ENCODE assay signal across 8 cellular contexts in the genomic region with DNA sequence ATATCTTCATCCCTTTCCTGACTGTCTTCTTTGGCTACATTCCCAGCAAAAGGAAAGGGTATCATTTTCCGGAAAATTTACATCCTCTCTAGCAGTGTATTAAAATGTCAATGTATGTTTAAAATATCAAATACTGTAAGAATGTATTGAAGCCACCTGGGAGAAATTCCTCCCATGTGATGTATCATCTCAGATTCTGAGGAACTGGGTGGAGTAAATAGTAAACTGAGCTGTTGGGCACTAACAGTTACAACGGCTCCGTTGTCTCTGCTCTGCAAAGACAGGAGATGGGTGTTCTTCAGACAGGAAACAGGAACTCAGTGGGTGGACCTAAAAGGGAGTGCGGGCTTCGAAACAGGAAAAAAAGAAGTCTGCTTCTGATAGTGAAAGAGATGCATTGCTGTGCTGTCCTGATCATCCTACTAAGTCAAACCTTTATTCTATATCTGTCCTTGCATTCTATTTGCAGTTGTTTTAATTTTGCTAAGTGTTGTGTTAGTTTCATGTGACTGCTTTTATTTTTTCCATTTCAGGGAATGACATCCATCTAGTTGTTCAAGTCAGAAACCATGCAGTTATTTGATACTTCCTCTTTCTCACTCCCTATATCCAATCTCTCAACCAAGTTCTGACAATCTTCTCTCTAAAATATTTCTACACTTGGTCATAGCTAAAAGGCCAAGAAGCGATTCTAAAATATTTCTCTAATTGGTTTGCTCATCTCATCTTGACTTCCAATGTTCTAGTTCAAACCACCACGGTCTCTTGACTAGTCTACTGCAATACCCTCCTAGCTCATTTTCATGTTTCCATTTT. TPM values are rescaled to one million over a fixed set of nuclear protein-coding genes. Genes with fewer than 3 reads are reported as not detected.
DNase-seq lines count a peak whose midpoint lies in the region; ATAC-seq and TF ChIP-seq lines count a peak whose summit lies in the region.

No MANE protein-coding gene starts in this region.

- peak overlapping the region; percentile 49; the same call in 1 of the 2 replicates for H3K56ac ChIP-seq in IMR-90 (ENCODE audit: extremely low read depth, insufficient read depth, low read length)

- no peaks in the 10 kb centered on the region for H3K27me3 ChIP-seq in IMR-90 (ENCODE audit: control insufficient read depth, insufficient read depth, low read length)
- H3K27me3 ChIP-seq in lower lobe of right lung (ENCODE audit: low read depth): no peaks in the 10 kb centered on the region
- no peaks in the 10 kb centered on the region for H3K27me3 ChIP-seq in H7 (ENCODE audit: control insufficient read depth, insufficient read depth, low read length)

- H3K4me3 ChIP-seq in IMR-90 (ENCODE audit: insufficient read depth, low read depth, low read length): peak overlapping the region; percentile 10; the same call in 1 of the 2 replicates
- H3K4me3 ChIP-seq in lower lobe of right lung: peak overlapping the region; percentile 14
- no peak overlapping the region for H3K4me3 ChIP-seq in H7 (ENCODE audit: insufficient read depth, low read depth, low read length)

- H3K4me3 Mint-ChIP-seq in activated CD4-positive, alpha-beta memory T cell treated with anti-CD3 and anti-CD28 coated beads for 36 hours: peak overlapping the region; percentile 22
- no peak overlapping the region for H3K4me3 Mint-ChIP-seq in type B pancreatic cell

- no peak for TF ChIP-seq POLR2A in IMR-90 (IDR thresholded peaks at IDR 0.05; ENCODE audit: low read depth, low read length)

- peak overlapping the region; percentile 45; the same call in 1 of the 2 replicates for H3K4ac ChIP-seq in IMR-90 (ENCODE audit: low read depth, low read length)

- WGBS in IMR-90 (ENCODE audit: extremely low coverage in 2 of 2, insufficient read length in 1 of 2), 2 experiments: 38% methylated on average over 1 of the region's 7 CpGs; no CpG with 5 or more reads in 1 of the 2 experiments

- H3K9me3 Mint-ChIP-seq in activated CD4-positive, alpha-beta memory T cell treated with anti-CD3 and anti-CD28 coated beads for 36 hours: no peaks in the 10 kb centered on the region
- H3K9me3 Mint-ChIP-seq in type B pancreatic cell: no peaks in the 10 kb centered on the region

- H3K27ac ChIP-seq in IMR-90 (ENCODE audit: insufficient read depth, low read length): peak overlapping the region; percentile 56; the same call in 1 of the 2 replicates
- peak overlapping the region; percentile 51 for H3K27ac ChIP-seq in lower lobe of right lung

- no peak overlapping the region for H2AK9ac ChIP-seq in IMR-90 (replicated peaks; ENCODE audit: low read depth, low read length, poor library complexity)

- peaks cover 22% of the 10 kb centered on the region; the same call in 1 of the 2 replicates for H3K9me1 ChIP-seq in IMR-90 (ENCODE audit: insufficient read depth, low read length)

- H3K4me1 ChIP-seq in IMR-90 (ENCODE audit: control insufficient read depth, insufficient read depth, low read length) (peaks cover 21% of the 10 kb centered on the region), lower lobe of right lung (peaks cover 7% of the 10 kb centered on the region)

- H3K18ac ChIP-seq in IMR-90 (ENCODE audit: low read depth, low read length): peak overlapping the region; percentile 55; the same call in 1 of the 2 replicates

- in situ Hi-C loops in IMR-90 (cut with MboI; ENCODE audit: low sequenced_read_pairs): no loop called here

- POLR2A ChIA-PET in IMR-90 (lab: Charles Lee; ENCODE audit: unreplicated experiment): no interaction called here
- POLR2A ChIA-PET in activated CD4-positive, alpha-beta memory T cell treated with anti-CD3 and anti-CD28 coated beads for 36 hours (lab: Charles Lee): no interaction called here

- peak overlapping the region; percentile 73 for H2BK5ac ChIP-seq in IMR-90 (ENCODE audit: low read depth, low read length, poor library complexity, severe bottlenecking)

- TF ChIP-seq CTCF in IMR-90 (conservative IDR thresholded peaks at IDR 0.05; ENCODE audit: low read depth, low read length) (no peak), lower lobe of right lung (IDR thresholded peaks at IDR 0.05) (no peak), type B pancreatic cell (conservative IDR thresholded peaks at IDR 0.05) (no peak)

- H4K91ac ChIP-seq in IMR-90 (ENCODE audit: insufficient read depth, low read depth, low read length): 0 out of 2 replicates have a peak overlapping the region, but pooled peaks have one; percentile 7

- H2BK120ac ChIP-seq in IMR-90 (ENCODE audit: low read depth, low read length): peak overlapping the region; percentile 59; the same call in 1 of the 2 replicates

- no peaks in the 10 kb centered on the region for H3K79me1 ChIP-seq in IMR-90 (ENCODE audit: low read depth in 1 of 2, low read length in 2 of 2)

- peak; percentile 46 for ATAC-seq in GM19324 (IDR thresholded peaks at IDR 0.05; ENCODE audit: low FRiP score, unreplicated experiment)
- ATAC-seq in IMR-90 (ENCODE audit: low read depth): peak; percentile 66
- ATAC-seq in lower lobe of right lung: peak; percentile 45 to 52

- peak; percentile 90 for DNase-seq in AML-193 (lab: John Stamatoyannopoulos, UW)
- peak; percentile 72 for DNase-seq in IMR-90
- no peak for DNase-seq in activated CD4-positive, alpha-beta memory T cell treated with anti-CD3 and anti-CD28 coated beads for 36 hours
- DNase-seq in lower lobe of right lung: no peak
- DNase-seq in H7: no peak
- no peak for DNase-seq in kidney glomerular epithelial cell (lab: John Stamatoyannopoulos, UW)
- DNase-seq in type B pancreatic cell (ENCODE audit: extremely low spot score, unreplicated experiment): no peak

- no peaks in the 10 kb centered on the region for H3K36me3 Mint-ChIP-seq in activated CD4-positive, alpha-beta memory T cell treated with anti-CD3 and anti-CD28 coated beads for 36 hours
- H3K36me3 Mint-ChIP-seq in type B pancreatic cell: no peaks in the 10 kb centered on the region

- no peaks in the 10 kb centered on the region for H3K9me3 ChIP-seq in IMR-90 (ENCODE audit: control insufficient read depth, insufficient read depth, low read length)
- no peaks in the 10 kb centered on the region for H3K9me3 ChIP-seq in lower lobe of right lung

- H3K27ac Mint-ChIP-seq in activated CD4-positive, alpha-beta memory T cell treated with anti-CD3 and anti-CD28 coated beads for 36 hours: no peak overlapping the region
- no peak overlapping the region for H3K27ac Mint-ChIP-seq in type B pancreatic cell

- H4K20me1 ChIP-seq in IMR-90 (ENCODE audit: insufficient read depth, low read length): no peaks in the 10 kb centered on the region

- dilution Hi-C loops in IMR-90 (cut with HindIII; ENCODE audit: low sequenced_read_pairs, unreplicated experiment): no loop called here

- TF ChIP-seq RAD21 in IMR-90 (IDR thresholded peaks at IDR 0.05; ENCODE audit: low read length): no peak

- peak overlapping the region; percentile 65; the same call in 1 of the 2 replicates for H4K5ac ChIP-seq in IMR-90 (ENCODE audit: low read depth, low read length)

- H2AFZ ChIP-seq in IMR-90 (replicated peaks; ENCODE audit: low read length, poor library complexity): peak overlapping the region; percentile 63

- H3K9ac ChIP-seq in IMR-90 (ENCODE audit: low read depth, low read length): no peak overlapping the region

- H4K8ac ChIP-seq in IMR-90 (ENCODE audit: low read depth in 2 of 2, low read length in 2 of 2): peak overlapping the region; percentile 72 to 80; a peak in 2 of 4 replicates

- intact Hi-C loops in IMR-90 (cut with micrococcal nuclease) (no loop called here), lower lobe of right lung (cut with DNase I) (no loop called here)
- intact Hi-C loops in activated CD4-positive, alpha-beta memory T cell treated with anti-CD3 and anti-CD28 coated beads for 36 hours (cut with micrococcal nuclease): loop anchor here (5.0 kb wide), 1 partner anchor 42 kb away; no protein-coding TSS in a partner anchor

- peak overlapping the region; percentile 58; the same call in 1 of the 2 replicates for H3K4me2 ChIP-seq in IMR-90 (ENCODE audit: low read depth, low read length)

- H2BK15ac ChIP-seq in IMR-90 (ENCODE audit: low read depth, low read length): no peak overlapping the region

- peaks cover 24% of the 10 kb centered on the region for H3K4me1 Mint-ChIP-seq in activated CD4-positive, alpha-beta memory T cell treated with anti-CD3 and anti-CD28 coated beads for 36 hours (ENCODE audit: low read depth)
- H3K4me1 Mint-ChIP-seq in type B pancreatic cell (ENCODE audit: unreplicated experiment): peaks cover 16% of the 10 kb centered on the region

- no peak overlapping the region for H2AK5ac ChIP-seq in IMR-90 (ENCODE audit: low read depth, low read length)

- no TSS peak for BruUV-seq in IMR-90 (replicated peaks; lab: Mats Ljungman, UMichigan)

- peak overlapping the region; percentile 24; the same call in 1 of the 2 replicates for H3K23ac ChIP-seq in IMR-90 (ENCODE audit: low read depth, low read length)

- H2BK20ac ChIP-seq in IMR-90 (ENCODE audit: low read depth, low read length): peak overlapping the region; percentile 30; the same call in 1 of the 2 replicates

- H3K36me3 ChIP-seq in IMR-90 (ENCODE audit: control insufficient read depth, insufficient read depth, low read length) (no peaks in the 10 kb centered on the region), lower lobe of right lung (no peaks in the 10 kb centered on the region), H7 (replicated peaks; ENCODE audit: control insufficient read depth, insufficient read depth, low read length) (no peaks in the 10 kb centered on the region)

- peak overlapping the region; percentile 39 for H3K14ac ChIP-seq in IMR-90 (replicated peaks; ENCODE audit: low read depth, low read length)

- H3K27me3 Mint-ChIP-seq in activated CD4-positive, alpha-beta memory T cell treated with anti-CD3 and anti-CD28 coated beads for 36 hours: no peaks in the 10 kb centered on the region
- peaks cover 5% of the 10 kb centered on the region for H3K27me3 Mint-ChIP-seq in type B pancreatic cell

- CTCF ChIA-PET in IMR-90 (lab: Yijun Ruan, JAX): interaction anchor here (1.3 kb wide), 1 partner anchor 11 kb away, joined by 3 read pairs; no protein-coding TSS in a partner anchor
- CTCF ChIA-PET in activated CD4-positive, alpha-beta memory T cell treated with anti-CD3 and anti-CD28 coated beads for 36 hours (lab: Charles Lee): interaction anchor here (1.4 to 6.2 kb wide), 2 partner anchors 14 to 76 kb away, joined by 3 to 48 read pairs; no protein-coding TSS in a partner anchor

RNA-seq across cellular contexts. Expression of gene DOK1, which starts 19.4 kb away (rescaled TPM):
- 12.2 and 15.4 TPM in 2 replicates for total RNA-seq in IMR-90 (2012; rRNA removed)
- polyA plus RNA-seq in IMR-90 (2012; rRNA removed): 17.5 and 17.6 TPM in 2 replicates
- 22.6 and 23.7 TPM in 2 replicates for polyA plus RNA-seq in IMR-90 (2012; cell fraction: cytosol; rRNA removed)
- polyA plus RNA-seq in IMR-90 (2012; cell fraction: nucleus; rRNA removed; ENCODE audit: low replicate concordance): 13.0 and 33.0 TPM in 2 replicates
- total RNA-seq in activated CD4-positive, alpha-beta memory T cell treated with anti-CD3 and anti-CD28 coated beads for 36 hours: 10 to 100 TPM; 23.1 to 24.5 TPM
- total RNA-seq in lower lobe of right lung: 38.4 TPM
- total RNA-seq in H7 (2014; rRNA removed; shearing (Covaris generic)): 4.9 and 6.9 TPM in 2 replicates
- 5.4 and 9.9 TPM in 2 replicates for total RNA-seq in type B pancreatic cell (ENCODE audit: low replicate concordance)

RNA-seq across cellular contexts. Expression of gene LOXL3, which starts 20.2 kb away (rescaled TPM):
- total RNA-seq in IMR-90 (2012; rRNA removed) (14.2 and 17.9 TPM in 2 replicates), lower lobe of right lung (12.1 TPM), type B pancreatic cell (ENCODE audit: low replicate concordance) (3.4 and 23.8 TPM in 2 replicates)
- 21.8 and 23.4 TPM in 2 replicates for polyA plus RNA-seq in IMR-90 (2012; rRNA removed)
- 11.7 and 22.0 TPM in 2 replicates for polyA plus RNA-seq in IMR-90 (2012; cell fraction: cytosol; rRNA removed)
- polyA plus RNA-seq in IMR-90 (2012; cell fraction: nucleus; rRNA removed; ENCODE audit: low replicate concordance): 63.1 and 92.0 TPM in 2 replicates
- 1 to 10 TPM in 1 of 2 experiments, under 1 TPM in 1; 0.90 to 1.1 TPM for total RNA-seq in activated CD4-positive, alpha-beta memory T cell treated with anti-CD3 and anti-CD28 coated beads for 36 hours
- 6.6 and 7.7 TPM in 2 replicates for total RNA-seq in H7 (2014; rRNA removed; shearing (Covaris generic))

RNA-seq across cellular contexts. Expression of gene HTRA2, which starts 44.2 kb away (rescaled TPM):
- total RNA-seq in IMR-90 (2012; rRNA removed): 28.1 and 34.2 TPM in 2 replicates
- polyA plus RNA-seq in IMR-90 (2012; rRNA removed): 23.6 and 25.9 TPM in 2 replicates
- polyA plus RNA-seq in IMR-90 (2012; cell fraction: cytosol; rRNA removed): 20.8 and 34.6 TPM in 2 replicates
- polyA plus RNA-seq in IMR-90 (2012; cell fraction: nucleus; rRNA removed; ENCODE audit: low replicate concordance): 34.6 and 46.8 TPM in 2 replicates
- 10 to 100 TPM; 70.6 to 72.3 TPM for total RNA-seq in activated CD4-positive, alpha-beta memory T cell treated with anti-CD3 and anti-CD28 coated beads for 36 hours
- 34.3 TPM for total RNA-seq in lower lobe of right lung
- total RNA-seq in H7 (2014; rRNA removed; shearing (Covaris generic)): 27.0 and 39.6 TPM in 2 replicates
- 30.7 and 42.7 TPM in 2 replicates for total RNA-seq in type B pancreatic cell (ENCODE audit: low replicate concordance)

RNA-seq across cellular contexts. Expression of gene AUP1, which starts 44.4 kb away (rescaled TPM):
- total RNA-seq in IMR-90 (2012; rRNA removed) (45.8 and 47.5 TPM in 2 replicates), lower lobe of right lung (122 TPM), type B pancreatic cell (ENCODE audit: low replicate concordance) (111 and 122 TPM in 2 replicates)
- 100.0 and 104 TPM in 2 replicates for polyA plus RNA-seq in IMR-90 (2012; rRNA removed)
- polyA plus RNA-seq in IMR-90 (2012; cell fraction: cytosol; rRNA removed): 117 and 126 TPM in 2 replicates
- 518 and 729 TPM in 2 replicates for polyA plus RNA-seq in IMR-90 (2012; cell fraction: nucleus; rRNA removed; ENCODE audit: low replicate concordance)
- 10 to 100 TPM; 92.1 to 98.0 TPM for total RNA-seq in activated CD4-positive, alpha-beta memory T cell treated with anti-CD3 and anti-CD28 coated beads for 36 hours
- 99.5 and 105 TPM in 2 replicates for total RNA-seq in H7 (2014; rRNA removed; shearing (Covaris generic))

RNA-seq across cellular contexts. Expression of gene DQX1, which starts 47.9 kb away (rescaled TPM):
- total RNA-seq in IMR-90 (2012; rRNA removed): not detected in 2 replicates
- 0.07 and 0.14 TPM in 2 replicates for polyA plus RNA-seq in IMR-90 (2012; rRNA removed)
- polyA plus RNA-seq in IMR-90 (2012; cell fraction: cytosol; rRNA removed): 0.08 and 0.09 TPM in 2 replicates
- polyA plus RNA-seq in IMR-90 (2012; cell fraction: nucleus; rRNA removed; ENCODE audit: low replicate concordance): 0.72 TPM in 2 replicates
- under 1 TPM; 0.33 to 0.56 TPM for total RNA-seq in activated CD4-positive, alpha-beta memory T cell treated with anti-CD3 and anti-CD28 coated beads for 36 hours
- 0.44 TPM for total RNA-seq in lower lobe of right lung
- total RNA-seq in H7 (2014; rRNA removed; shearing (Covaris generic)): 0.10 and 0.78 TPM in 2 replicates
- 1.4 and 3.2 TPM in 2 replicates for total RNA-seq in type B pancreatic cell (ENCODE audit: low replicate concordance)

Comparison
In these comparisons a context has a peak if more than half of its experiments do, and no peak if none do; other contexts are left out.
1. DNase-seq: peak in AML-193 (2 of 2) and IMR-90 (single experiment); none in activated CD4-positive, alpha-beta memory T cell treated with anti-CD3 and anti-CD28 coated beads for 36 hours (single experiment), lower lobe of right lung (single experiment), H7 (single experiment), kidney glomerular epithelial cell (single experiment) and type B pancreatic cell (single experiment).
2. Peak in every context shown above with its lines, with median percentiles within 50 percentile points of each other: ATAC-seq.